28 cellular contexts compared by ENCODE assay signal in genomic region chr15:91456921-91457320, GRCh38.
DNase-seq lines count a peak whose midpoint lies in the region; ATAC-seq and TF ChIP-seq lines count a peak whose summit lies in the region.
"Had no signal": no experiment of that assay in that cellular context is flagged by ENCODE, and none has a peak within 500 bp of the region (broad histone marks: within the 10 kb centered on the region; RNA-seq: fewer than 3 reads in every experiment).

No MANE protein-coding gene starts in this region.

- in situ Hi-C loops in astrocyte of the cerebellum (cut with HindIII; ENCODE audit: low sequenced_read_pairs): no loop called here

- peaks cover 26% of the 10 kb centered on the region for H3K36me3 Mint-ChIP-seq in activated CD4-positive, alpha-beta T cell treated with anti-CD3 and anti-CD28 coated beads, Interleukin-2, amount 10 ng/mL, durations not matched to agents 24 days and 14 days (ENCODE audit: low read depth)
- peaks cover 23% of the 10 kb centered on the region for H3K36me3 Mint-ChIP-seq in activated CD8-positive, alpha-beta T cell treated with anti-CD3 and anti-CD28 coated beads, Interleukin-2, amount 10 ng/mL, durations not matched to agents 7 days and 5 days (ENCODE audit: low read depth)

- H3K27me3 ChIP-seq in esophagus (ENCODE audit: control insufficient read depth in 1 of 2, insufficient read depth in 2 of 2, low read length in 2 of 2): no peaks in the 10 kb centered on the region
- H3K27me3 ChIP-seq: gastrocnemius medialis, right lobe of liver, thyroid gland had no signal

- no peaks in the 10 kb centered on the region for H3K27me3 Mint-ChIP-seq in activated CD4-positive, alpha-beta T cell treated with anti-CD3 and anti-CD28 coated beads, Interleukin-2, amount 10 ng/mL, durations not matched to agents 24 days and 14 days
- peaks cover 22% of the 10 kb centered on the region for H3K27me3 Mint-ChIP-seq in activated CD8-positive, alpha-beta T cell treated with anti-CD3 and anti-CD28 coated beads, Interleukin-2, amount 10 ng/mL, durations not matched to agents 7 days and 5 days (ENCODE audit: low read depth)
- H3K27me3 Mint-ChIP-seq: stimulated activated naive CD8-positive, alpha-beta T cell treated with anti-CD3 and anti-CD28 coated beads, Interleukin-15, amount 100 ng/mL, for 72 hours had no signal

- H3K4me3 ChIP-seq in astrocyte of the cerebellum (ENCODE audit: low read depth, low read length): no peak overlapping the region
- H3K4me3 ChIP-seq in esophagus (ENCODE audit: low read depth in 1 of 2, low read length in 2 of 2): no peak overlapping the region
- H3K4me3 ChIP-seq: gastrocnemius medialis, mucosa of descending colon, right lobe of liver, SK-N-MC, thyroid gland had no signal

- no peak overlapping the region for H3K4me3 Mint-ChIP-seq in activated CD4-positive, alpha-beta T cell treated with anti-CD3 and anti-CD28 coated beads, Interleukin-2, amount 10 ng/mL, durations not matched to agents 24 days and 14 days
- H3K4me3 Mint-ChIP-seq in activated CD8-positive, alpha-beta T cell treated with anti-CD3 and anti-CD28 coated beads, Interleukin-2, amount 10 ng/mL, durations not matched to agents 7 days and 5 days: no peak overlapping the region
- H3K4me3 Mint-ChIP-seq: activated CD4-positive, alpha-beta T cell treated with anti-CD3 and anti-CD28 coated beads, Interleukin-2, amount 10 ng/mL, durations not matched to agents 7 days and 5 days; activated CD8-positive, alpha-beta memory T cell treated with anti-CD3 and anti-CD28 coated beads, Interleukin-2, amount 10 ng/mL, durations not matched to agents 7 days and 5 days; nephron progenitor cell; stimulated activated naive CD8-positive, alpha-beta T cell treated with anti-CD3 and anti-CD28 coated beads, Interleukin-15, amount 100 ng/mL, for 72 hours; T-helper 2 cell treated with Interferon-gamma antibody and Interleukin-4, amounts not matched to agents 5 μg/mL and 100 μg/mL, for 36 hours had no signal

- TF ChIP-seq CTCF in astrocyte of the cerebellum (IDR thresholded peaks at IDR 0.05; ENCODE audit: low read depth, low read length, missing control alignments): no peak

- H3K4me1 Mint-ChIP-seq in activated CD4-positive, alpha-beta T cell treated with anti-CD3 and anti-CD28 coated beads, Interleukin-2, amount 10 ng/mL, durations not matched to agents 24 days and 14 days: peaks cover 27% of the 10 kb centered on the region
- peaks cover 26% of the 10 kb centered on the region for H3K4me1 Mint-ChIP-seq in activated CD8-positive, alpha-beta T cell treated with anti-CD3 and anti-CD28 coated beads, Interleukin-2, amount 10 ng/mL, durations not matched to agents 7 days and 5 days (ENCODE audit: low read depth)

- H3K27ac ChIP-seq in KOPT-K1 (ENCODE audit: low read depth, low read length, poor library complexity, severe bottlenecking): peak overlapping the region; percentile 65
- peak overlapping the region; percentile 24 to 82 for H3K27ac ChIP-seq in esophagus (ENCODE audit: low read depth in 2 of 2, low read length in 1 of 2)
- H3K27ac ChIP-seq: C4-2B, gastrocnemius medialis, parathyroid adenoma, right lobe of liver, SK-N-MC, thyroid gland, VCaP had no signal

- WGBS in esophagus, 2 donors: 75 to 82% methylated on average over 3 of the region's 3 CpGs

- POLR2A ChIA-PET in activated CD8-positive, alpha-beta T cell treated with anti-CD3 and anti-CD28 coated beads, Interleukin-2, amount 10 ng/mL, durations not matched to agents 7 days and 5 days (lab: Charles Lee): no interaction called here

- peaks cover 21% of the 10 kb centered on the region for H3K9me3 ChIP-seq in KOPT-K1 (ENCODE audit: insufficient read depth, low read length, poor library complexity, severe bottlenecking)
- H3K9me3 ChIP-seq in esophagus (ENCODE audit: control insufficient read depth in 2 of 2, insufficient read depth in 1 of 2, low read depth in 1 of 2, low read length in 1 of 2): no peaks in the 10 kb centered on the region
- H3K9me3 ChIP-seq: gastrocnemius medialis, mucosa of descending colon, right lobe of liver, thyroid gland had no signal

- no peak for TF ChIP-seq POLR2A in GM18505 (IDR thresholded peaks at IDR 0.05; ENCODE audit: borderline replicate concordance, extremely low read depth, insufficient read depth, insufficient read length)

- peaks cover 0 to 4% of the 10 kb centered on the region in 2 donors for H3K4me1 ChIP-seq in esophagus (ENCODE audit: control insufficient read depth in 2 of 2, insufficient read depth in 2 of 2, low read length in 1 of 2)
- H3K4me1 ChIP-seq: gastrocnemius medialis, parathyroid adenoma, right lobe of liver, thyroid gland had no signal

- CTCF ChIA-PET in activated CD8-positive, alpha-beta T cell treated with anti-CD3 and anti-CD28 coated beads, Interleukin-2, amount 10 ng/mL, durations not matched to agents 7 days and 5 days (lab: Charles Lee): no interaction called here

- intact Hi-C loops in activated CD4-positive, alpha-beta T cell treated with anti-CD3 and anti-CD28 coated beads, Interleukin-2, amount 10 ng/mL, durations not matched to agents 24 days and 14 days (cut with micrococcal nuclease): no loop called here

- DNase-seq in astrocyte of the cerebellum (ENCODE audit: low read depth): peak; percentile 32
- peak; percentile 18 for DNase-seq in renal cortical epithelial cell (ENCODE audit: low read depth)
- DNase-seq in Kasumi-1 (lab: John Stamatoyannopoulos, UW): no peak
- no peak for DNase-seq in activated CD4-positive, alpha-beta T cell treated with anti-CD3 and anti-CD28 coated beads, Interleukin-2, amount 10 ng/mL, durations not matched to agents 24 days and 14 days
- DNase-seq in activated CD8-positive, alpha-beta T cell treated with anti-CD3 and anti-CD28 coated beads, Interleukin-2, amount 10 ng/mL, durations not matched to agents 7 days and 5 days: no peak
- DNase-seq: activated CD4-positive, alpha-beta T cell treated with anti-CD3 and anti-CD28 coated beads, Interleukin-2, amount 10 ng/mL, durations not matched to agents 7 days and 5 days; activated CD8-positive, alpha-beta memory T cell treated with anti-CD3 and anti-CD28 coated beads, Interleukin-2, amount 10 ng/mL, durations not matched to agents 7 days and 5 days; activated naive CD4-positive, alpha-beta T cell treated with anti-CD3 and anti-CD28 coated beads, Interleukin-2, amount 50 U/mL, for 16 hours; amygdala; cerebellar nuclear complex; gastrocnemius medialis; hypothalamus; mucosa of descending colon; NCI-H2081 treated with DMSO at 0.1 percent for 48 hours; NCI-H510A treated with DMSO at 0.1 percent for 48 hours; nephron progenitor cell; right lobe of liver; stimulated activated naive CD8-positive, alpha-beta T cell treated with anti-CD3 and anti-CD28 coated beads, Interleukin-15, amount 100 ng/mL, for 72 hours; thyroid gland had no signal

- H3K36me3 ChIP-seq in KOPT-K1 (ENCODE audit: insufficient read depth, low read length): no peaks in the 10 kb centered on the region
- no peaks in the 10 kb centered on the region for H3K36me3 ChIP-seq in esophagus (ENCODE audit: control insufficient read depth in 2 of 2, insufficient read depth in 2 of 2, low read length in 1 of 2)
- H3K36me3 ChIP-seq: gastrocnemius medialis, right lobe of liver, thyroid gland had no signal

- ATAC-seq in activated CD8-positive, alpha-beta T cell treated with anti-CD3 and anti-CD28 coated beads, Interleukin-2, amount 10 ng/mL, durations not matched to agents 7 days and 5 days: no peak
- no peak for ATAC-seq in GM18505 (IDR thresholded peaks at IDR 0.05; ENCODE audit: unreplicated experiment)
- ATAC-seq: activated CD8-positive, alpha-beta memory T cell treated with anti-CD3 and anti-CD28 coated beads, Interleukin-2, amount 10 ng/mL, durations not matched to agents 7 days and 5 days; gastrocnemius medialis; HCT116; mucosa of descending colon; right lobe of liver; stimulated activated naive CD8-positive, alpha-beta T cell treated with anti-CD3 and anti-CD28 coated beads, Interleukin-15, amount 100 ng/mL, for 72 hours had no signal

- peaks cover 28% of the 10 kb centered on the region for H3K9me3 Mint-ChIP-seq in activated CD4-positive, alpha-beta T cell treated with anti-CD3 and anti-CD28 coated beads, Interleukin-2, amount 10 ng/mL, durations not matched to agents 24 days and 14 days
- peaks cover 22% of the 10 kb centered on the region for H3K9me3 Mint-ChIP-seq in activated CD8-positive, alpha-beta T cell treated with anti-CD3 and anti-CD28 coated beads, Interleukin-2, amount 10 ng/mL, durations not matched to agents 7 days and 5 days (ENCODE audit: insufficient read depth)

- no peak overlapping the region for H3K27ac Mint-ChIP-seq in activated CD4-positive, alpha-beta T cell treated with anti-CD3 and anti-CD28 coated beads, Interleukin-2, amount 10 ng/mL, durations not matched to agents 24 days and 14 days
- H3K27ac Mint-ChIP-seq in activated CD8-positive, alpha-beta T cell treated with anti-CD3 and anti-CD28 coated beads, Interleukin-2, amount 10 ng/mL, durations not matched to agents 7 days and 5 days: no peak overlapping the region
- H3K27ac Mint-ChIP-seq: activated CD4-positive, alpha-beta T cell treated with anti-CD3 and anti-CD28 coated beads, Interleukin-2, amount 10 ng/mL, durations not matched to agents 7 days and 5 days; activated CD8-positive, alpha-beta memory T cell treated with anti-CD3 and anti-CD28 coated beads, Interleukin-2, amount 10 ng/mL, durations not matched to agents 7 days and 5 days; T-helper 2 cell treated with Interferon-gamma antibody and Interleukin-4, amounts not matched to agents 5 μg/mL and 100 μg/mL, for 36 hours had no signal

Comparison
In these comparisons a context has a peak if more than half of its experiments do, and no peak if none do; other contexts are left out.
1. DNase-seq: peak in astrocyte of the cerebellum (single experiment) and renal cortical epithelial cell (single experiment); none in Kasumi-1 (0 of 2), activated CD4-positive, alpha-beta T cell treated with anti-CD3 and anti-CD28 coated beads, Interleukin-2, amount 10 ng/mL, durations not matched to agents 24 days and 14 days (single experiment) and activated CD8-positive, alpha-beta T cell treated with anti-CD3 and anti-CD28 coated beads, Interleukin-2, amount 10 ng/mL, durations not matched to agents 7 days and 5 days (single experiment).